In the genomic region with DNA sequence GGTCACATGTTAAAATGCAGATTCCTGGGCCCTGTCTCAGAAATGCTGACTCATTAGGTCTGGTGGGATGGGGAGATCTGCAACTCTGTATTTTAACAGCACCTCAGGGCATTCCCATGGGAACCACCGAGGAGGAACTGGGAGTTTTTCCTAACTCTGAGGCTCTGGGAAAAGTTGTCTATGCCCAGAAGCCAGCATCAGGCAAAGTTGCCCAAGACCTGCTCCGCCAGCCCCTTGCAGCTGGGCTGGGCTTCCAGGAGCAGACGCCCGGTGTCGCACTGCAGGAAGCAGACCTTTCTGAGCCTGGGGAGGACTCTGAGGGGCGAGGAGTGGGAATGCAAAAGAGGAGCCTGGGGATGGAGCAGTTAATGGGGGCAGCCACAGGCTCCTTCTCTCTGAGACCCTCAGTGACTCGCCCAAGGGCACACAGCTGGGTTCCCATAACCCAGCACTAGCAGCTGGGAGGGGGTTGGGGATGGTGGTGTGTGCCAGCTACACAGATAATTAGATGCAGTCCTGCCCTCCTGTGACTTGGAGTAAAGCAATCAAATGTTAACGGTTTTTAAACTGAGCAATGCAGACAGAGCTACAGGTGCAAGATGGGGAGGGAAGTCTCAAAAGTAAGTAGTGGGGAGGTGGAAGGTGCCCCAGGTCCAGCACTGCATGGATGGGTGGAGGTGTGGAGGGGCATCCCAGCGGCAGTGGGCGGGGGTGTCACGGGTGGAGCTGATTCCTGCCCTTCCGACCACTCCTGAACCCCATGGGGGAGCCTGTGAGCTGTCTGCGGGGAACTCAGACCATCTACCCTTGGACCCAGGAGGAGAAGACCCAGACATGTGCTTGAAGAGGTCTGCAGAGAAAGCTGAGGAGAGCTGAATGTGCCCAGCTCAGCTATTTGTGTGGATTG, we compare ENCODE assay signal across 20 cellular contexts.
A peak's percentile ranks its signal among the peaks of the same experiment; 100 is the strongest.
DNase-seq lines count a peak whose midpoint lies in the region; TF ChIP-seq lines count a peak whose summit lies in the region.
"Had no signal": no experiment of that assay in that cellular context is flagged by ENCODE, and none has a peak within 500 bp of the region (broad histone marks: within the 10 kb centered on the region; RNA-seq: fewer than 3 reads in every experiment).

No MANE protein-coding gene starts in this region.

- peak; percentile 29 for DNase-seq in NCI-H82 (lab: John Stamatoyannopoulos, UW)
- DNase-seq in NCI-H82 treated with DMSO at 0.1 percent for 48 hours (lab: John Stamatoyannopoulos, UW; ENCODE audit: unreplicated experiment) = no peak
- peak; percentile 51 for DNase-seq in NCI-H69 (lab: John Stamatoyannopoulos, UW)
- no peak for DNase-seq in epithelial cell of proximal tubule (ENCODE audit: low read depth)
- peak; percentile 74 for DNase-seq in renal cortical epithelial cell (ENCODE audit: low read depth)
- DNase-seq in HPDE6-E6E7 (ENCODE audit: extremely low spot score) = no peak
- no peak for DNase-seq in activated CD4-positive, alpha-beta T cell treated with anti-CD3 and anti-CD28 coated beads, Interleukin-2, amount 50 U/mL, for 1 hour
- DNase-seq in NCI-H2196 (lab: John Stamatoyannopoulos, UW; ENCODE audit: unreplicated experiment) = no peak
- DNase-seq: activated CD4-positive, alpha-beta T cell treated with anti-CD3 and anti-CD28 coated beads for 36 hours; activated CD8-positive, alpha-beta memory T cell treated with anti-CD3 and anti-CD28 coated beads, Interleukin-2, amount 50 U/mL, for 48 hours; activated naive CD4-positive, alpha-beta T cell treated with Interleukin-2 at 50 U/mL for 16 hours; CD8-positive, alpha-beta memory T cell; esophagus squamous epithelium; Karpas-422; left lung; NCI-H1436; NCI-H524 treated with DMSO at 0.1 percent for 48 hours; posterior cingulate gyrus; stimulated activated naive CD4-positive, alpha-beta T cell treated with Interleukin-2 at 50 U/mL for 16 hours; T-helper 17 cell had no signal

- TF ChIP-seq CTCF in epithelial cell of proximal tubule (conservative IDR thresholded peaks at IDR 0.05; ENCODE audit: low read depth, low read length) = peak; percentile 23

- H3K4me3 ChIP-seq in epithelial cell of proximal tubule (ENCODE audit: low read depth, low read length) = no peak overlapping the region
- H3K4me3 ChIP-seq: esophagus squamous epithelium, left lung had no signal

Comparison
In these comparisons a context has a peak if more than half of its experiments do, and no peak if none do; other contexts are left out.
1. DNase-seq: peak in NCI-H82 (single experiment), NCI-H69 (single experiment) and renal cortical epithelial cell (single experiment); none in NCI-H82 treated with DMSO at 0.1 percent for 48 hours (single experiment), epithelial cell of proximal tubule (single experiment), HPDE6-E6E7 (single experiment), activated CD4-positive, alpha-beta T cell treated with anti-CD3 and anti-CD28 coated beads, Interleukin-2, amount 50 U/mL, for 1 hour (single experiment) and NCI-H2196 (single experiment).